ENCODE assay signal across 1 cellular context in genomic region chr4:25233737-25234389, GRCh38.
TF ChIP-seq lines count a peak whose summit lies in the region.

Gene PI4K2B, plus strand, starts transcription at chr4:25234033. Its CDS starts 131 bp downstream, at chr4:25234164.

TF ChIP-seq in HepG2, 621 proteins besides CTCF, POLR2A, EP300 and RAD21 (continued from another document and continues in another):
- no peak for TF ChIP-seq SNAPC5 (CRISPR knock-in tag; IDR thresholded peaks at IDR 0.05; ENCODE audit: borderline replicate concordance)
- TF ChIP-seq ZNF124 (CRISPR knock-in tag; IDR thresholded peaks at IDR 0.05) = no peak
- TF ChIP-seq POLR2G (IDR thresholded peaks at IDR 0.05; ENCODE audit: low read depth, low read length) = peak; percentile 88
- no peak for TF ChIP-seq RBM22 (optimal IDR thresholded peaks at IDR 0.05; ENCODE audit: low read length)
- no peak for TF ChIP-seq ZNF512B (CRISPR knock-in tag; IDR thresholded peaks at IDR 0.05; ENCODE audit: borderline replicate concordance)
- no peak for TF ChIP-seq JARID2 (CRISPR knock-in tag; IDR thresholded peaks at IDR 0.05; ENCODE audit: insufficient replicate concordance)
- peak; percentile 85; the same call in 1 of the 2 replicates for TF ChIP-seq MEIS1 (CRISPR knock-in tag; IDR thresholded peaks at IDR 0.05; ENCODE audit: borderline replicate concordance)
- no peak for TF ChIP-seq MZF1 (CRISPR knock-in tag; IDR thresholded peaks at IDR 0.05; ENCODE audit: borderline replicate concordance)
- TF ChIP-seq, protein P1, sequence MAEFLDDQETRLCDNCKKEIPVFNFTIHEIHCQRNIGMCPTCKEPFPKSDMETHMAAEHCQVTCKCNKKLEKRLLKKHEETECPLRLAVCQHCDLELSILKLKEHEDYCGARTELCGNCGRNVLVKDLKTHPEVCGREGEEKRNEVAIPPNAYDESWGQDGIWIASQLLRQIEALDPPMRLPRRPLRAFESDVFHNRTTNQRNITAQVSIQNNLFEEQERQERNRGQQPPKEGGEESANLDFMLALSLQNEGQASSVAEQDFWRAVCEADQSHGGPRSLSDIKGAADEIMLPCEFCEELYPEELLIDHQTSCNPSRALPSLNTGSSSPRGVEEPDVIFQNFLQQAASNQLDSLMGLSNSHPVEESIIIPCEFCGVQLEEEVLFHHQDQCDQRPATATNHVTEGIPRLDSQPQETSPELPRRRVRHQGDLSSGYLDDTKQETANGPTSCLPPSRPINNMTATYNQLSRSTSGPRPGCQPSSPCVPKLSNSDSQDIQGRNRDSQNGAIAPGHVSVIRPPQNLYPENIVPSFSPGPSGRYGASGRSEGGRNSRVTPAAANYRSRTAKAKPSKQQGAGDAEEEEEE (CRISPR knock-in tag; IDR thresholded peaks at IDR 0.05; ENCODE audit: borderline replicate concordance) = no peak
- peak; percentile 78; the same call in 1 of the 2 replicates for TF ChIP-seq ZNF563 (CRISPR knock-in tag; IDR thresholded peaks at IDR 0.05)
- no peak for TF ChIP-seq ZNF550 (CRISPR knock-in tag; IDR thresholded peaks at IDR 0.05; ENCODE audit: borderline replicate concordance)
- TF ChIP-seq BRD4 (CRISPR knock-in tag; IDR thresholded peaks at IDR 0.05) = 0 out of 2 replicates have a peak, but pooled peaks have one; percentile 50
- no peak for TF ChIP-seq RFXANK (CRISPR knock-in tag; IDR thresholded peaks at IDR 0.05)
- no peak for TF ChIP-seq TEF (CRISPR knock-in tag; IDR thresholded peaks at IDR 0.05)
- no peak for TF ChIP-seq MXD1 (CRISPR knock-in tag; IDR thresholded peaks at IDR 0.05)
- no peak for TF ChIP-seq GLI4 (CRISPR knock-in tag; IDR thresholded peaks at IDR 0.05; ENCODE audit: borderline replicate concordance)
- TF ChIP-seq ATF1 (CRISPR knock-in tag; IDR thresholded peaks at IDR 0.05) = no peak
- no peak for TF ChIP-seq TFE3 (CRISPR knock-in tag; IDR thresholded peaks at IDR 0.05)
- TF ChIP-seq ZNF17 (CRISPR knock-in tag; IDR thresholded peaks at IDR 0.05) = no peak
- no peak for TF ChIP-seq ZBTB38 (CRISPR knock-in tag; IDR thresholded peaks at IDR 0.05)
- no peak for TF ChIP-seq ZZZ3 (CRISPR knock-in tag; IDR thresholded peaks at IDR 0.05; ENCODE audit: borderline replicate concordance)
- no peak for TF ChIP-seq ZNF382 (CRISPR knock-in tag; IDR thresholded peaks at IDR 0.05; ENCODE audit: borderline replicate concordance)
- TF ChIP-seq PTBP1 (IDR thresholded peaks at IDR 0.05; ENCODE audit: low read depth, low read length, poor library complexity, severe bottlenecking) = no peak
- no peak for TF ChIP-seq SATB2 (CRISPR knock-in tag; IDR thresholded peaks at IDR 0.05)
- TF ChIP-seq, protein P2, sequence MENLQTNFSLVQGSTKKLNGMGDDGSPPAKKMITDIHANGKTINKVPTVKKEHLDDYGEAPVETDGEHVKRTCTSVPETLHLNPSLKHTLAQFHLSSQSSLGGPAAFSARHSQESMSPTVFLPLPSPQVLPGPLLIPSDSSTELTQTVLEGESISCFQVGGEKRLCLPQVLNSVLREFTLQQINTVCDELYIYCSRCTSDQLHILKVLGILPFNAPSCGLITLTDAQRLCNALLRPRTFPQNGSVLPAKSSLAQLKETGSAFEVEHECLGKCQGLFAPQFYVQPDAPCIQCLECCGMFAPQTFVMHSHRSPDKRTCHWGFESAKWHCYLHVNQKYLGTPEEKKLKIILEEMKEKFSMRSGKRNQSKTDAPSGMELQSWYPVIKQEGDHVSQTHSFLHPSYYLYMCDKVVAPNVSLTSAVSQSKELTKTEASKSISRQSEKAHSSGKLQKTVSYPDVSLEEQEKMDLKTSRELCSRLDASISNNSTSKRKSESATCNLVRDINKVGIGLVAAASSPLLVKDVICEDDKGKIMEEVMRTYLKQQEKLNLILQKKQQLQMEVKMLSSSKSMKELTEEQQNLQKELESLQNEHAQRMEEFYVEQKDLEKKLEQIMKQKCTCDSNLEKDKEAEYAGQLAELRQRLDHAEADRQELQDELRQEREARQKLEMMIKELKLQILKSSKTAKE (CRISPR knock-in tag; IDR thresholded peaks at IDR 0.05; ENCODE audit: borderline replicate concordance) = no peak
- no peak for TF ChIP-seq NFATC3 (CRISPR knock-in tag; IDR thresholded peaks at IDR 0.05)
- no peak for TF ChIP-seq CC2D1A (CRISPR knock-in tag; IDR thresholded peaks at IDR 0.05)
- no peak for TF ChIP-seq MAF1 (CRISPR knock-in tag; IDR thresholded peaks at IDR 0.05; ENCODE audit: borderline replicate concordance)
- TF ChIP-seq ASH2L (IDR thresholded peaks at IDR 0.05; ENCODE audit: insufficient read length, low read depth, low read length) = peak; percentile 57
- TF ChIP-seq ELK4 (CRISPR knock-in tag; IDR thresholded peaks at IDR 0.05; ENCODE audit: borderline replicate concordance) = no peak
- TF ChIP-seq MAZ (IDR thresholded peaks at IDR 0.05; ENCODE audit: borderline replicate concordance, low read depth, low read length) = no peak
- peak; percentile 85 for TF ChIP-seq MAZ (CRISPR knock-in tag; IDR thresholded peaks at IDR 0.05; ENCODE audit: low read depth)
- TF ChIP-seq GPN1 (CRISPR knock-in tag; IDR thresholded peaks at IDR 0.05; ENCODE audit: borderline replicate concordance) = no peak
- TF ChIP-seq FOXP4 (CRISPR knock-in tag; IDR thresholded peaks at IDR 0.05) = no peak
- no peak for TF ChIP-seq HMGA1 (CRISPR knock-in tag; conservative IDR thresholded peaks at IDR 0.05)
- no peak for TF ChIP-seq RBAK (CRISPR knock-in tag; IDR thresholded peaks at IDR 0.05)
- TF ChIP-seq, protein P3, sequence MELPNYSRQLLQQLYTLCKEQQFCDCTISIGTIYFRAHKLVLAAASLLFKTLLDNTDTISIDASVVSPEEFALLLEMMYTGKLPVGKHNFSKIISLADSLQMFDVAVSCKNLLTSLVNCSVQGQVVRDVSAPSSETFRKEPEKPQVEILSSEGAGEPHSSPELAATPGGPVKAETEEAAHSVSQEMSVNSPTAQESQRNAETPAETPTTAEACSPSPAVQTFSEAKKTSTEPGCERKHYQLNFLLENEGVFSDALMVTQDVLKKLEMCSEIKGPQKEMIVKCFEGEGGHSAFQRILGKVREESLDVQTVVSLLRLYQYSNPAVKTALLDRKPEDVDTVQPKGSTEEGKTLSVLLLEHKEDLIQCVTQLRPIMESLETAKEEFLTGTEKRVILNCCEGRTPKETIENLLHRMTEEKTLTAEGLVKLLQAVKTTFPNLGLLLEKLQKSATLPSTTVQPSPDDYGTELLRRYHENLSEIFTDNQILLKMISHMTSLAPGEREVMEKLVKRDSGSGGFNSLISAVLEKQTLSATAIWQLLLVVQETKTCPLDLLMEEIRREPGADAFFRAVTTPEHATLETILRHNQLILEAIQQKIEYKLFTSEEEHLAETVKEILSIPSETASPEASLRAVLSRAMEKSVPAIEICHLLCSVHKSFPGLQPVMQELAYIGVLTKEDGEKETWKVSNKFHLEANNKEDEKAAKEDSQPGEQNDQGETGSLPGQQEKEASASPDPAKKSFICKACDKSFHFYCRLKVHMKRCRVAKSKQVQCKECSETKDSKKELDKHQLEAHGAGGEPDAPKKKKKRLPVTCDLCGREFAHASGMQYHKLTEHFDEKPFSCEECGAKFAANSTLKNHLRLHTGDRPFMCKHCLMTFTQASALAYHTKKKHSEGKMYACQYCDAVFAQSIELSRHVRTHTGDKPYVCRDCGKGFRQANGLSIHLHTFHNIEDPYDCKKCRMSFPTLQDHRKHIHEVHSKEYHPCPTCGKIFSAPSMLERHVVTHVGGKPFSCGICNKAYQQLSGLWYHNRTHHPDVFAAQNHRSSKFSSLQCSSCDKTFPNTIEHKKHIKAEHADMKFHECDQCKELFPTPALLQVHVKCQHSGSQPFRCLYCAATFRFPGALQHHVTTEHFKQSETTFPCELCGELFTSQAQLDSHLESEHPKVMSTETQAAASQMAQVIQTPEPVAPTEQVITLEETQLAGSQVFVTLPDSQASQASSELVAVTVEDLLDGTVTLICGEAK (IDR thresholded peaks at IDR 0.05) = no peak
- TF ChIP-seq, protein P3 (CRISPR knock-in tag; IDR thresholded peaks at IDR 0.05) = 0 out of 2 replicates have a peak, but pooled peaks have one; percentile 32
- TF ChIP-seq SIN3A (IDR thresholded peaks at IDR 0.05; ENCODE audit: borderline replicate concordance, low read depth, low read length) = no peak; the same call in 1 of the 2 replicates
